13 cellular contexts compared by ENCODE assay signal in the genomic region with DNA sequence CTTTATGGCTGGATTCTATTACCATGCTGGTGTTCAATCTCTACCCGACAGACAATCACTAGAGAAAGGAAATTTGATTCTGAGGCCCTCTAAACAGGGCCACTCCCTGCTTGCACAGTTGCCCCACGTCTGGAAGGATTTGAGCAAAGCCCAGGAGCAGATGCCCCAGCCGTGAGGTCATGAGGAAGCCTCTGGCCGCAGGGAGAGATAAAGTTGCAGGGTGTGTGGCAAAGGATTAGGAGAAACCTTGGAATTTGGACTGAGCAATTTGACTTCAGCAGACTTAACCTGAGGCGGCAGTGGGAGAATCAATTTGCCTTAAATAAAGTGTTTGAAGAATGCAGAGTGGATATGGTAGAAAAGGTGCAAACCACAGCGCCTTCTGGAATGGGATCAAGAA. TPM values are rescaled to one million over a fixed set of nuclear protein-coding genes. Genes with fewer than 3 reads are reported as not detected.
A peak's percentile ranks its signal among the peaks of the same experiment; 100 is the strongest.
DNase-seq lines count a peak whose midpoint lies in the region; ATAC-seq, FAIRE-seq and TF ChIP-seq lines count a peak whose summit lies in the region.
"Had no signal": no experiment of that assay in that cellular context is flagged by ENCODE, and none has a peak within 500 bp of the region (broad histone marks: within the 10 kb centered on the region; RNA-seq: fewer than 3 reads in every experiment).

No MANE protein-coding gene starts in this region.

- POLR2A ChIA-PET in GM10248 (lab: Yijun Ruan, JAX), result interaction anchor here (1.2 kb wide), 1 partner anchor 40 kb away, joined by 3 read pairs; no protein-coding TSS in a partner anchor

- no peaks in the 10 kb centered on the region for H3K36me3 ChIP-seq in ACC112 (ENCODE audit: insufficient read depth, low read length)
- no peaks in the 10 kb centered on the region for H3K36me3 ChIP-seq in HUES6 (ENCODE audit: control insufficient read depth, insufficient read depth, low read length)
- H3K36me3 ChIP-seq in bronchial epithelial cell (ENCODE audit: control insufficient read depth, insufficient read depth, low read length), result no peaks in the 10 kb centered on the region
- H3K36me3 ChIP-seq: neutrophil had no signal

- ATAC-seq in memory B cell (ENCODE audit: low read depth), result no peak

- DNase-seq in bronchial epithelial cell (ENCODE audit: low read depth), result peak; percentile 97
- DNase-seq in memory B cell (ENCODE audit: low spot score in 2 of 2), result no peak
- no peak for DNase-seq in GM10248 (ENCODE audit: extremely low spot score)
- DNase-seq in UCSD-AML1 (lab: John Stamatoyannopoulos, UW; ENCODE audit: unreplicated experiment), result no peak
- no peak for DNase-seq in activated CD4-positive, alpha-beta T cell treated with anti-CD3 and anti-CD28 coated beads, Interleukin-2, amount 50 U/mL, for 48 hours
- DNase-seq in NOMO-1 treated with DMSO at 0.1 percent for 48 hours (lab: John Stamatoyannopoulos, UW; ENCODE audit: unreplicated experiment), result no peak
- DNase-seq: activated CD4-positive, alpha-beta T cell treated with anti-CD3 and anti-CD28 coated beads, Interleukin-2, amount 10 ng/mL, durations not matched to agents 7 days and 5 days; effector CD8-positive, alpha-beta T cell; NCI-H526 had no signal

- H3K36me3 Mint-ChIP-seq in memory B cell, result no peaks in the 10 kb centered on the region

- no peaks in the 10 kb centered on the region for H3K9me3 ChIP-seq in HUES6 (ENCODE audit: control insufficient read depth, insufficient read depth, low read depth, low read length)
- H3K9me3 ChIP-seq: neutrophil had no signal

- H3K4me1 Mint-ChIP-seq in memory B cell, result peaks cover 8% of the 10 kb centered on the region

- H3K27me3 Mint-ChIP-seq in memory B cell, result no peaks in the 10 kb centered on the region
- H3K27me3 Mint-ChIP-seq: activated CD4-positive, alpha-beta T cell treated with anti-CD3 and anti-CD28 coated beads, Interleukin-2, amount 10 ng/mL, durations not matched to agents 7 days and 5 days had no signal

- H3K27me3 ChIP-seq in ACC112 (ENCODE audit: insufficient read depth, low read length), result no peaks in the 10 kb centered on the region
- H3K27me3 ChIP-seq in HUES6 (ENCODE audit: control insufficient read depth, insufficient read depth, low read length), result no peaks in the 10 kb centered on the region
- H3K27me3 ChIP-seq in bronchial epithelial cell (ENCODE audit: control insufficient read depth, insufficient read depth, low read length), result no peaks in the 10 kb centered on the region
- H3K27me3 ChIP-seq: neutrophil had no signal

- no peak overlapping the region for H3K4me3 Mint-ChIP-seq in memory B cell
- H3K4me3 Mint-ChIP-seq: activated CD4-positive, alpha-beta T cell treated with anti-CD3 and anti-CD28 coated beads, Interleukin-2, amount 10 ng/mL, durations not matched to agents 7 days and 5 days had no signal

- peak overlapping the region; percentile 7 for H2AFZ ChIP-seq in ACC112 (ENCODE audit: low read length, unreplicated experiment)

- peak overlapping the region; percentile 7 for H3K27ac Mint-ChIP-seq in memory B cell
- H3K27ac Mint-ChIP-seq: activated CD4-positive, alpha-beta T cell treated with anti-CD3 and anti-CD28 coated beads, Interleukin-2, amount 10 ng/mL, durations not matched to agents 7 days and 5 days had no signal

- FAIRE-seq in bronchial epithelial cell (lab: Jason Lieb, UNC), result no peak

- no peaks in the 10 kb centered on the region for H3K9me3 Mint-ChIP-seq in memory B cell

- H3K79me2 ChIP-seq in ACC112 (ENCODE audit: control insufficient read depth, insufficient read depth, low read length, unreplicated experiment), result no peaks in the 10 kb centered on the region

- H3K9ac ChIP-seq in HUES6 (ENCODE audit: low read length), result peak overlapping the region; percentile 50

- H3K4me1 ChIP-seq in ACC112 (ENCODE audit: control insufficient read depth, insufficient read depth, low read length, unreplicated experiment) (peaks cover 30% of the 10 kb centered on the region), HUES6 (ENCODE audit: control insufficient read depth, insufficient read depth, low read length) (peaks cover 46% of the 10 kb centered on the region)

- H3K4me3 ChIP-seq in ACC112 (ENCODE audit: low read depth, low read length), result no peak overlapping the region
- no peak overlapping the region for H3K4me3 ChIP-seq in HUES6 (ENCODE audit: low read depth, low read length)
- no peak overlapping the region for H3K4me3 ChIP-seq in bronchial epithelial cell (ENCODE audit: low read depth, low read length)

- H3K27ac ChIP-seq in ACC112 (ENCODE audit: low read depth, low read length) (peak overlapping the region; percentile 65), HUES6 (ENCODE audit: low read depth, low read length) (peak overlapping the region; percentile 20; the same call in 1 of the 2 replicates)
- H3K27ac ChIP-seq: C4-2B, neutrophil had no signal

- CTCF ChIA-PET in GM10248 (lab: Yijun Ruan, JAX), result interaction anchor here (1.3 kb wide), 1 partner anchor 9 kb away, joined by 3 read pairs; no protein-coding TSS in a partner anchor

- TF ChIP-seq CTCF in bronchial epithelial cell (IDR thresholded peaks at IDR 0.05; ENCODE audit: insufficient read depth, low read length, severe bottlenecking), result no peak
- TF ChIP-seq CTCF in GM10248 (IDR thresholded peaks at IDR 0.05; ENCODE audit: control extremely low read depth, extremely low read depth, low read depth, missing control alignments), result no peak

RNA-seq across cellular contexts. Expression of gene KLF6, which starts 40.2 kb away (rescaled TPM):
- 49.7 and 70.6 TPM in 2 replicates for total RNA-seq in bronchial epithelial cell
